6 cellular contexts compared by ENCODE assay signal in genomic region chrX:65519511-65519910, GRCh38. TPM values are rescaled to one million over a fixed set of nuclear protein-coding genes. Genes with fewer than 3 reads are reported as not detected.
A peak's percentile ranks its signal among the peaks of the same experiment; 100 is the strongest.
DNase-seq lines count a peak whose midpoint lies in the region; ATAC-seq and TF ChIP-seq lines count a peak whose summit lies in the region.
"Not testable (repeated sequence)": the region's sequence is repeated elsewhere in the genome, so short reads cannot be mapped to it uniquely, and the experiment has no call there.

No MANE protein-coding gene starts in this region.

- CTCF ChIA-PET in CD8-positive, alpha-beta T cell (lab: Charles Lee) = interaction anchor here (1.0 kb wide), 1 partner anchor 9 kb away, joined by 5 read pairs; no protein-coding TSS in a partner anchor

- H3K27me3 Mint-ChIP-seq in CD8-positive, alpha-beta T cell (ENCODE audit: low read depth); activated T-cell treated with anti-CD3 and anti-CD28 coated beads, Interleukin-2, amount 50 U/mL, for 72 hours (ENCODE audit: low read depth); natural killer cell (ENCODE audit: low read depth in 2 of 2); nephron progenitor cell (ENCODE audit: low read depth, poor library complexity): not testable (repeated sequence)

- peaks cover 44% of the 10 kb centered on the region for H3K36me3 Mint-ChIP-seq in CD8-positive, alpha-beta T cell
- peaks cover 11 to 12% of the 10 kb centered on the region in 2 donors for H3K36me3 Mint-ChIP-seq in activated T-cell treated with anti-CD3 and anti-CD28 coated beads, Interleukin-2, amount 50 U/mL, for 72 hours (ENCODE audit: insufficient read depth in 2 of 2)
- H3K36me3 Mint-ChIP-seq in natural killer cell = not testable (repeated sequence)
- peaks cover 36% of the 10 kb centered on the region for H3K36me3 Mint-ChIP-seq in nephron progenitor cell (ENCODE audit: low read depth)

- not testable (repeated sequence) for H3K4me2 ChIP-seq in DND-41 (ENCODE audit: insufficient read depth, low read length)

- H3K4me1 ChIP-seq in CD8-positive, alpha-beta T cell (ENCODE audit: insufficient read depth, low read length); DND-41 (ENCODE audit: insufficient read depth, low read length): not testable (repeated sequence)

- H3K9me3 ChIP-seq in CD8-positive, alpha-beta T cell (ENCODE audit: low read length); DND-41 (ENCODE audit: insufficient read depth, low read length, severe bottlenecking): not testable (repeated sequence)

- not testable (repeated sequence) for TF ChIP-seq CTCF in CD8-positive, alpha-beta T cell (IDR thresholded peaks at IDR 0.05); DND-41 (IDR thresholded peaks at IDR 0.05; ENCODE audit: borderline replicate concordance, extremely low read depth, low read length, poor library complexity, severe bottlenecking); natural killer cell (IDR thresholded peaks at IDR 0.05); nephron progenitor cell (IDR thresholded peaks at IDR 0.05)

- not testable (repeated sequence) for H3K9me3 Mint-ChIP-seq in CD8-positive, alpha-beta T cell; activated T-cell treated with anti-CD3 and anti-CD28 coated beads, Interleukin-2, amount 50 U/mL, for 72 hours; natural killer cell
- peaks cover 28% of the 10 kb centered on the region for H3K9me3 Mint-ChIP-seq in nephron progenitor cell

- ATAC-seq in CD8-positive, alpha-beta T cell = peak; percentile 46
- peak; percentile 64 for ATAC-seq in DND-41 (ENCODE audit: insufficient read depth, low read depth)
- ATAC-seq in activated T-cell treated with anti-CD3 and anti-CD28 coated beads, Interleukin-2, amount 50 U/mL, for 72 hours (replicated peaks in 1 of 2) = peak; percentile 30 to 35
- ATAC-seq in left lobe of liver = peak; percentile 23
- ATAC-seq in natural killer cell = peak in 2 of 3 donors; percentile 48 to 67

- H3K27me3 ChIP-seq in CD8-positive, alpha-beta T cell (ENCODE audit: insufficient read depth, low read length); DND-41 (ENCODE audit: insufficient read depth, low read length, poor library complexity): not testable (repeated sequence)

- H3K27ac ChIP-seq in CD8-positive, alpha-beta T cell (ENCODE audit: low read depth, low read length); DND-41 (ENCODE audit: low read length): not testable (repeated sequence)

- H3K79me2 ChIP-seq in DND-41 (ENCODE audit: insufficient read depth, low read length) = not testable (repeated sequence)

- not testable (repeated sequence) for DNase-seq in CD8-positive, alpha-beta T cell; DND-41; activated T-cell treated with anti-CD3 and anti-CD28 coated beads, Interleukin-2, amount 50 U/mL, for 72 hours; left lobe of liver (ENCODE audit: low spot score); natural killer cell; nephron progenitor cell

- H3K36me3 ChIP-seq in CD8-positive, alpha-beta T cell (ENCODE audit: insufficient read depth, low read length) = peaks cover 27% of the 10 kb centered on the region
- peaks cover 94% of the 10 kb centered on the region for H3K36me3 ChIP-seq in DND-41 (ENCODE audit: insufficient read depth, low read length)

- not testable (repeated sequence) for H3K4me3 ChIP-seq in CD8-positive, alpha-beta T cell (ENCODE audit: low read depth, low read length); DND-41 (ENCODE audit: low read depth in 1 of 2, low read length in 2 of 2)

- H3K9ac ChIP-seq in DND-41 (ENCODE audit: low read depth, low read length) = not testable (repeated sequence)

- not testable (repeated sequence) for H3K4me1 Mint-ChIP-seq in CD8-positive, alpha-beta T cell (ENCODE audit: low read depth); activated T-cell treated with anti-CD3 and anti-CD28 coated beads, Interleukin-2, amount 50 U/mL, for 72 hours (ENCODE audit: low read depth); natural killer cell; nephron progenitor cell

- not testable (repeated sequence) for H3K4me3 Mint-ChIP-seq in CD8-positive, alpha-beta T cell; activated T-cell treated with anti-CD3 and anti-CD28 coated beads, Interleukin-2, amount 50 U/mL, for 72 hours; natural killer cell; nephron progenitor cell

- H3K27ac Mint-ChIP-seq in CD8-positive, alpha-beta T cell; activated T-cell treated with anti-CD3 and anti-CD28 coated beads, Interleukin-2, amount 50 U/mL, for 72 hours; natural killer cell: not testable (repeated sequence)
- peak overlapping the region; percentile 84 for H3K27ac Mint-ChIP-seq in nephron progenitor cell

- POLR2A ChIA-PET in CD8-positive, alpha-beta T cell (lab: Charles Lee) = not testable (repeated sequence)

- intact Hi-C loops in CD8-positive, alpha-beta T cell (cut with DNase I, micrococcal nuclease); natural killer cell (cut with micrococcal nuclease): not testable (repeated sequence)

- not testable (repeated sequence) for H4K20me1 ChIP-seq in DND-41 (ENCODE audit: insufficient read depth, low read length)

- H2AFZ ChIP-seq in DND-41 (ENCODE audit: low read depth, low read length) = not testable (repeated sequence)

RNA-seq across cellular contexts. Expression of gene LAS1L, which starts 15.1 kb away (rescaled TPM):
- total RNA-seq in CD8-positive, alpha-beta T cell = 10 to 100 TPM; 52.7 to 55.3 TPM
- total RNA-seq in activated T-cell treated with anti-CD3 and anti-CD28 coated beads, Interleukin-2, amount 50 U/mL, for 72 hours = 10 to 100 TPM; 37.9 to 44.8 TPM
- total RNA-seq in left lobe of liver (13.8 TPM), natural killer cell (10 to 100 TPM; 37.6 to 42.7 (median 40.7) TPM)
